18 cellular contexts compared by ENCODE assay signal in the genomic region with DNA sequence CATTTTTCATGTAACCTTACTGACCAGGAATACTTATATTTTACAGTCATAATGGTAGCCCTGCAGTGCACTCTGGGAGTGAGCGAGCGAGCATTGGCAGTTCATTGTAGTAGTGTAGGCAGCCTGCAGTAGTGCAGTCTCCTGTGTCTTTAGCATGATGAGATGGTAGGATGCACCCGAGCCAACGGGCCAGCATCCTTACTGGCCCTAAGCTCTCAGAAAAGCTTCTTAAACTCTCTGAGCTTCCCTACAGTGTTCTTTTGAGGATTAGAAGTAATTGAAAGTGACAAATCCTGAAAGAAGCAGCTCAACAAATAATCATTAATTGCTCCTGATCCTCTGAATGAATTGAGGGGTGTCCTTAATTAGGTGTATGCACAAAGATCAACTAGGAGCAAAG. TPM values are rescaled to one million over a fixed set of nuclear protein-coding genes. Genes with fewer than 3 reads are reported as not detected.
DNase-seq lines count a peak whose midpoint lies in the region; ATAC-seq, FAIRE-seq and TF ChIP-seq lines count a peak whose summit lies in the region.
"Had no signal": no experiment of that assay in that cellular context is flagged by ENCODE, and none has a peak within 500 bp of the region (broad histone marks: within the 10 kb centered on the region; RNA-seq: fewer than 3 reads in every experiment).

No MANE protein-coding gene starts in this region.

- H3K27me3 Mint-ChIP-seq in activated B cell treated with CpG ODN at 0.5 μM for 24 hours, result no peaks in the 10 kb centered on the region
- no peaks in the 10 kb centered on the region for H3K27me3 Mint-ChIP-seq in activated T-helper 17 cell treated with anti-CD3 and anti-CD28 coated beads, Interleukin-2, amount 50 U/mL, for 72 hours
- H3K27me3 Mint-ChIP-seq in activated naive CD4-positive, alpha-beta T cell treated with anti-CD3 and anti-CD28 coated beads, Interleukin-2, amount 10 ng/mL, durations not matched to agents 7 days and 5 days, result no peaks in the 10 kb centered on the region

- POLR2A ChIA-PET in activated B cell treated with CpG ODN at 0.5 μM for 24 hours (lab: Charles Lee), result interaction anchor here (0.6 to 2.1 kb wide), 7 partner anchors 10 to 164 kb away, joined by 3 to 6 read pairs (median 4); a partner anchor contains a TSS

- H3K9me3 Mint-ChIP-seq in activated B cell treated with CpG ODN at 0.5 μM for 24 hours, result no peaks in the 10 kb centered on the region
- no peaks in the 10 kb centered on the region for H3K9me3 Mint-ChIP-seq in activated T-helper 17 cell treated with anti-CD3 and anti-CD28 coated beads, Interleukin-2, amount 50 U/mL, for 72 hours
- H3K9me3 Mint-ChIP-seq in activated naive CD4-positive, alpha-beta T cell treated with anti-CD3 and anti-CD28 coated beads, Interleukin-2, amount 10 ng/mL, durations not matched to agents 7 days and 5 days, result no peaks in the 10 kb centered on the region

- CTCF ChIA-PET in activated B cell treated with CpG ODN at 0.5 μM for 24 hours (lab: Charles Lee), result interaction anchor here (1.1 to 3.0 kb wide), 2 partner anchors 13 to 225 kb away, joined by 3 to 10 read pairs; no protein-coding TSS in a partner anchor
- CTCF ChIA-PET in activated naive CD4-positive, alpha-beta T cell treated with anti-CD3 and anti-CD28 coated beads, Interleukin-2, amount 10 ng/mL, durations not matched to agents 7 days and 5 days (lab: Charles Lee), result interaction anchor here (1.8 kb wide), 1 partner anchor 12 kb away, joined by 6 read pairs; no protein-coding TSS in a partner anchor

- no peak for TF ChIP-seq CTCF in activated B cell treated with CpG ODN at 0.5 μM for 24 hours (IDR thresholded peaks at IDR 0.05)

- H3K4me3 Mint-ChIP-seq in activated B cell treated with CpG ODN at 0.5 μM for 24 hours, result no peak overlapping the region
- H3K4me3 Mint-ChIP-seq in activated T-helper 17 cell treated with anti-CD3 and anti-CD28 coated beads, Interleukin-2, amount 50 U/mL, for 72 hours, result no peak overlapping the region
- H3K4me3 Mint-ChIP-seq in activated naive CD4-positive, alpha-beta T cell treated with anti-CD3 and anti-CD28 coated beads, Interleukin-2, amount 10 ng/mL, durations not matched to agents 7 days and 5 days, result no peak overlapping the region

- ATAC-seq in activated B cell treated with CpG ODN at 0.5 μM for 24 hours (ENCODE audit: low read depth), result peak; percentile 50
- no peak for ATAC-seq in activated T-helper 17 cell treated with anti-CD3 and anti-CD28 coated beads, Interleukin-2, amount 50 U/mL, for 72 hours (replicated peaks)
- ATAC-seq in HG02623 (IDR thresholded peaks at IDR 0.05; ENCODE audit: unreplicated experiment), result no peak
- ATAC-seq: K562, Right ventricle myocardium inferior had no signal

- no peak for FAIRE-seq in GM12891 (lab: Jason Lieb, UNC)
- FAIRE-seq: H54, HTR-8/SVneo, K562 had no signal

- DNase-seq in GM12891 (ENCODE audit: insufficient read length, low spot score) (peak; percentile 26), NCI-H82 treated with DMSO at 0.1 percent for 48 hours (lab: John Stamatoyannopoulos, UW; ENCODE audit: unreplicated experiment) (peak; percentile 97), activated B cell treated with CpG ODN at 0.5 μM for 24 hours (no peak), retina (peak; percentile 65)
- no peak for DNase-seq in activated CD4-positive, CD25-positive, alpha-beta regulatory T cell treated with anti-CD3 and anti-CD28 coated beads, Interleukin-2, amount 50 U/mL, for 72 hours
- DNase-seq in activated naive CD4-positive, alpha-beta T cell treated with anti-CD3 and anti-CD28 coated beads, Interleukin-2, amount 10 ng/mL, durations not matched to agents 7 days and 5 days, result no peak
- DNase-seq: GF-D8, NCI-H1417, NCI-H1930, NCI-H446, Peyer's patch, SK-N-SH had no signal

- H3K4me1 Mint-ChIP-seq in activated B cell treated with CpG ODN at 0.5 μM for 24 hours, result peaks cover 25% of the 10 kb centered on the region
- peaks cover 4% of the 10 kb centered on the region for H3K4me1 Mint-ChIP-seq in activated T-helper 17 cell treated with anti-CD3 and anti-CD28 coated beads, Interleukin-2, amount 50 U/mL, for 72 hours
- no peaks in the 10 kb centered on the region for H3K4me1 Mint-ChIP-seq in activated naive CD4-positive, alpha-beta T cell treated with anti-CD3 and anti-CD28 coated beads, Interleukin-2, amount 10 ng/mL, durations not matched to agents 7 days and 5 days

- peaks cover 67% of the 10 kb centered on the region for H3K36me3 Mint-ChIP-seq in activated B cell treated with CpG ODN at 0.5 μM for 24 hours (ENCODE audit: low read depth)
- H3K36me3 Mint-ChIP-seq in activated T-helper 17 cell treated with anti-CD3 and anti-CD28 coated beads, Interleukin-2, amount 50 U/mL, for 72 hours (ENCODE audit: low read depth), result peaks cover 66% of the 10 kb centered on the region
- H3K36me3 Mint-ChIP-seq in activated naive CD4-positive, alpha-beta T cell treated with anti-CD3 and anti-CD28 coated beads, Interleukin-2, amount 10 ng/mL, durations not matched to agents 7 days and 5 days, result peaks cover 50% of the 10 kb centered on the region

- no peak for TF ChIP-seq POLR2A in GM12891 (IDR thresholded peaks at IDR 0.05; ENCODE audit: low read depth, low read length)

- peak overlapping the region; percentile 63 for H3K27ac Mint-ChIP-seq in activated B cell treated with CpG ODN at 0.5 μM for 24 hours
- H3K27ac Mint-ChIP-seq in activated T-helper 17 cell treated with anti-CD3 and anti-CD28 coated beads, Interleukin-2, amount 50 U/mL, for 72 hours, result no peak overlapping the region
- no peak overlapping the region for H3K27ac Mint-ChIP-seq in activated naive CD4-positive, alpha-beta T cell treated with anti-CD3 and anti-CD28 coated beads, Interleukin-2, amount 10 ng/mL, durations not matched to agents 7 days and 5 days

- intact Hi-C loops in activated B cell treated with CpG ODN at 0.5 μM for 24 hours (cut with micrococcal nuclease), result no loop called here

TF ChIP-seq in GM12891, 5 proteins besides CTCF, POLR2A, EP300 and RAD21:
- TF ChIP-seq TAF1 (IDR thresholded peaks at IDR 0.05; ENCODE audit: low read depth, low read length) (no peak), POLR2AphosphoS5 (IDR thresholded peaks at IDR 0.05; ENCODE audit: low read depth, low read length) (no peak), PAX5 (IDR thresholded peaks at IDR 0.05; ENCODE audit: insufficient read depth, low read length, severe bottlenecking) (no peak), POU2F2 (IDR thresholded peaks at IDR 0.05; ENCODE audit: low read depth, low read length) (no peak), SPI1 (IDR thresholded peaks at IDR 0.05; ENCODE audit: low read depth, low read length) (no peak)

RNA-seq across cellular contexts. Expression of a gene that starts 20.9 kb away (rescaled TPM):
- polyA plus RNA-seq in GM12891 (2012; ENCODE audit: low read depth, missing spikeins), result 5.8 TPM
- total RNA-seq in activated B cell treated with CpG ODN at 0.5 μM for 24 hours, result 49.2 and 65.7 TPM in 2 replicates
- total RNA-seq in activated T-helper 17 cell treated with anti-CD3 and anti-CD28 coated beads, Interleukin-2, amount 50 U/mL, for 72 hours, result 10 to 100 TPM; 17.7 to 18.3 TPM

Comparison
In these comparisons a context has a peak if more than half of its experiments do, and no peak if none do; other contexts are left out.
1. DNase-seq: peak in GM12891 (single experiment), NCI-H82 treated with DMSO at 0.1 percent for 48 hours (single experiment) and retina (single experiment); none in activated B cell treated with CpG ODN at 0.5 μM for 24 hours (single experiment), activated CD4-positive, CD25-positive, alpha-beta regulatory T cell treated with anti-CD3 and anti-CD28 coated beads, Interleukin-2, amount 50 U/mL, for 72 hours (single experiment) and activated naive CD4-positive, alpha-beta T cell treated with anti-CD3 and anti-CD28 coated beads, Interleukin-2, amount 10 ng/mL, durations not matched to agents 7 days and 5 days (single experiment).